ENCODE assay signal across 30 cellular contexts in the genomic region with DNA sequence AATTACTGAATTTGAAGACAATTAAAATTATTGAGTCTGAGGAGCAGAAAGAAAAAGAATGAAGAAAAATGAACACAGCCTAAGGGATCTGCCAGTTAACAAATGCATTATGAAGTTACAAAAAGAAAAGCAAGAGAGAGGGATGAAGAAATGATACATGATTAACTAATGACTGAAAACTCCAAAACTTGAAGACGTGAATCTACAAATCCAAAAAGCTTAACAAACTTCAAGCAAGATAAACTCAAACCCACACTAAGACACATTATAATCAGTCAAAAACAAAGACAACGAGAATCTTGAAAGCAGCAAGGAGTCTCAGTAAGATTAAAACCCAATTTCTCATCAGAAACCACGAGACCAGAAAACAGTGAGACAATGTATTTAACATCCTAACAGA.
"Had no signal": no experiment of that assay in that cellular context is flagged by ENCODE, and none has a peak within 500 bp of the region (broad histone marks: within the 10 kb centered on the region; RNA-seq: fewer than 3 reads in every experiment).

No MANE protein-coding gene starts in this region.

- H3K27ac ChIP-seq: adrenal gland, ascending aorta, brain microvascular endothelial cell, coronary artery, dorsolateral prefrontal cortex, WERI-Rb-1 had no signal

- H3K27me3 ChIP-seq: adrenal gland, ascending aorta, brain microvascular endothelial cell, dorsolateral prefrontal cortex had no signal

- H3K4me1 ChIP-seq: ascending aorta had no signal

- FAIRE-seq: bronchial epithelial cell, frontal cortex had no signal

- H3K4me3 ChIP-seq: adrenal gland, ascending aorta, coronary artery, dorsolateral prefrontal cortex had no signal

- DNase-seq: activated CD4-positive, alpha-beta memory T cell treated with anti-CD3 and anti-CD28 coated beads, Interleukin-2, amount 10 ng/mL, durations not matched to agents 7 days and 5 days; activated CD4-positive, alpha-beta T cell treated with anti-CD3 and anti-CD28 coated beads for 4 hours; activated CD4-positive, alpha-beta T cell treated with anti-CD3 and anti-CD28 coated beads, Interleukin-2, amount 10 ng/mL, durations not matched to agents 7 days and 5 days; activated CD4-positive, alpha-beta T cell treated with anti-CD3 and anti-CD28 coated beads, Interleukin-2, amount 50 U/mL, for 4 hours; activated CD4-positive, CD25-positive, alpha-beta regulatory T cell; activated CD4-positive, CD25-positive, alpha-beta regulatory T cell treated with anti-CD3 and anti-CD28 coated beads, Interleukin-2, amount 50 U/mL, for 72 hours; activated CD8-positive, alpha-beta memory T cell treated with anti-CD3 and anti-CD28 coated beads, Interleukin-2, amount 50 U/mL, for 48 hours; activated effector memory CD4-positive, alpha-beta T cell treated with Interleukin-2 at 50 U/mL for 16 hours; activated gamma-delta T cell treated with Interleukin-2 at 50 U/mL for 16 hours; activated naive CD4-positive, alpha-beta T cell treated with anti-CD3 and anti-CD28 coated beads, Interleukin-2, amount 50 U/mL, for 16 hours; activated naive CD4-positive, alpha-beta T cell treated with Interleukin-2 at 50 U/mL for 16 hours; activated naive CD8-positive, alpha-beta T cell treated with anti-CD3 and anti-CD28 coated beads, Interleukin-2, amount 50 U/mL, for 24 hours; activated T-cell treated with anti-CD3 and anti-CD28 coated beads for 4 hours; activated T-cell treated with anti-CD3 and anti-CD28 coated beads, Interleukin-2, amount 50 U/mL, for 24 hours; activated T-cell treated with anti-CD3 and anti-CD28 coated beads, Interleukin-2, amount 50 U/mL, for 72 hours; adrenal gland; brain microvascular endothelial cell; dorsolateral prefrontal cortex; effector memory CD4-positive, alpha-beta T cell; endodermal cell; foreskin fibroblast; head of caudate nucleus; T-cell; T1000; WERI-Rb-1 had no signal

- H3K36me3 ChIP-seq: adrenal gland, ascending aorta, brain microvascular endothelial cell, WERI-Rb-1 had no signal

- ATAC-seq: activated naive CD8-positive, alpha-beta T cell treated with anti-CD3 and anti-CD28 coated beads, Interleukin-2, amount 50 U/mL, for 24 hours; activated T-cell treated with anti-CD3 and anti-CD28 coated beads, Interleukin-2, amount 50 U/mL, for 72 hours; esophagus mucosa; T-cell had no signal
